ENCODE assay signal across 5 cellular contexts in genomic region chr9:33386998-33387397, GRCh38. TPM values are rescaled to one million over a fixed set of nuclear protein-coding genes. Genes with fewer than 3 reads are reported as not detected.
"Had no signal": no experiment of that assay in that cellular context is flagged by ENCODE, and none has a peak within 500 bp of the region (broad histone marks: within the 10 kb centered on the region; RNA-seq: fewer than 3 reads in every experiment).

No MANE protein-coding gene starts in this region.

RNA-seq across cellular contexts. Expression of gene AQP7, which starts 15.4 kb away (rescaled TPM):
- total RNA-seq: LHCN-M2, MCF 10A, NCI-H460, RPMI7951, SK-MEL-5 had no signal
